ENCODE assay signal across 8 cellular contexts in the genomic region with DNA sequence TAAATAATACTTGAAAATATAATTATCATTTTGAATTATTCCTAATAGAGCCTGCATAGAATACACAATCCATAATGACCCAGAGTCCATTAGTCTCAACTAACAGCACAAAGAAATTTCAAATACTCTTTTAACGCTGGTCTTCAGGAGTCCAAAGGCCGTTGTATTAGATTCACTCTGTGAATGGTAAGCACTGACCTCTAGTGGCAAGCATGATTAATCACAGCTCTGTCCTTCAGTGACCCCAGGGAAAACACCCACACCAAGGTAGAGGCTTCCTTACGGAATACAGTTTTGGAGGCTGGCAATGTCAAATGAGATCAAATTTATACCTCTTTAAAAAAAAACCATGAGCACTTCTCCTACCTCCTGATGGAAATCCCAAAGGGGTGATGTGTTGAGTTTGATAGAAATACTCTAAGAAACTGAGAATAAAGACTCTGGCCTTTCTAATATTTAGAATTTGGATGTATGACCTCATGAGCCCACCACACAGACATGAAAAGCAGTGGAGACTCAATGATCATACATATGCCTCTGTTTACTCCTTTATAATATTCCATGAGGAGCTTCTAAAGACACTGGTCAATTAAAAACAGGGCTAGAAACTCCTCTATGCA.
DNase-seq lines count a peak whose midpoint lies in the region; ATAC-seq and TF ChIP-seq lines count a peak whose summit lies in the region.

No MANE protein-coding gene starts in this region.

- CTCF ChIA-PET in activated CD8-positive, alpha-beta T cell treated with anti-CD3 and anti-CD28 coated beads, Interleukin-2, amount 10 ng/mL, durations not matched to agents 7 days and 5 days (lab: Charles Lee), result interaction anchor here (1.3 to 1.7 kb wide), 2 partner anchors 12 to 146 kb away, joined by 3 to 6 read pairs; partner anchors contain the start of gene DKK2

- TF ChIP-seq EP300 in sigmoid colon (IDR thresholded peaks at IDR 0.05), result no peak

- no peaks in the 10 kb centered on the region for H3K36me3 ChIP-seq in left ventricle myocardium inferior
- no peaks in the 10 kb centered on the region for H3K36me3 ChIP-seq in sigmoid colon

- peak; percentile 85 for TF ChIP-seq CTCF in left ventricle myocardium inferior (IDR thresholded peaks at IDR 0.05; ENCODE audit: borderline replicate concordance)
- TF ChIP-seq CTCF in sigmoid colon (IDR thresholded peaks at IDR 0.05), result peak; percentile 53 to 81 (median 70)

- no peak overlapping the region for H3K27ac Mint-ChIP-seq in activated CD8-positive, alpha-beta T cell treated with anti-CD3 and anti-CD28 coated beads, Interleukin-2, amount 10 ng/mL, durations not matched to agents 7 days and 5 days

- peak; percentile 95 for ATAC-seq in GM18520 (IDR thresholded peaks at IDR 0.05; ENCODE audit: unreplicated experiment)
- ATAC-seq in HG02885 (IDR thresholded peaks at IDR 0.05; ENCODE audit: poor library complexity, unreplicated experiment), result peak; percentile 99
- ATAC-seq in activated CD8-positive, alpha-beta T cell treated with anti-CD3 and anti-CD28 coated beads, Interleukin-2, amount 10 ng/mL, durations not matched to agents 7 days and 5 days, result peak; percentile 63

- no peak overlapping the region for H3K4me3 ChIP-seq in left ventricle myocardium inferior
- H3K4me3 ChIP-seq in sigmoid colon, result no peak overlapping the region

- H3K27me3 ChIP-seq in left ventricle myocardium inferior (ENCODE audit: low read depth) (no peaks in the 10 kb centered on the region), sigmoid colon (no peaks in the 10 kb centered on the region)

- H3K4me1 ChIP-seq in left ventricle myocardium inferior (no peaks in the 10 kb centered on the region), sigmoid colon (no peaks in the 10 kb centered on the region)

- H3K9me3 Mint-ChIP-seq in activated CD8-positive, alpha-beta T cell treated with anti-CD3 and anti-CD28 coated beads, Interleukin-2, amount 10 ng/mL, durations not matched to agents 7 days and 5 days (ENCODE audit: insufficient read depth), result no peaks in the 10 kb centered on the region

- DNase-seq in COLO668 (lab: John Stamatoyannopoulos, UW; ENCODE audit: unreplicated experiment) (peak; percentile 3), NCI-H1930 (lab: John Stamatoyannopoulos, UW) (peak; percentile 43 to 46), left ventricle myocardium inferior (no peak), sigmoid colon (no peak)
- DNase-seq in activated CD8-positive, alpha-beta T cell treated with anti-CD3 and anti-CD28 coated beads, Interleukin-2, amount 10 ng/mL, durations not matched to agents 7 days and 5 days, result no peak
- no peak for DNase-seq in activated CD4-positive, alpha-beta T cell treated with anti-CD3 and anti-CD28 coated beads, Interleukin-2, amount 50 U/mL, for 4 hours

- no peaks in the 10 kb centered on the region for H3K9me3 ChIP-seq in left ventricle myocardium inferior (replicated peaks)
- H3K9me3 ChIP-seq in sigmoid colon, result no peaks in the 10 kb centered on the region

- H3K36me3 Mint-ChIP-seq in activated CD8-positive, alpha-beta T cell treated with anti-CD3 and anti-CD28 coated beads, Interleukin-2, amount 10 ng/mL, durations not matched to agents 7 days and 5 days (ENCODE audit: low read depth), result no peaks in the 10 kb centered on the region

- no peak for TF ChIP-seq POLR2A in sigmoid colon (IDR thresholded peaks at IDR 0.05)

- H3K4me1 Mint-ChIP-seq in activated CD8-positive, alpha-beta T cell treated with anti-CD3 and anti-CD28 coated beads, Interleukin-2, amount 10 ng/mL, durations not matched to agents 7 days and 5 days (ENCODE audit: low read depth), result no peaks in the 10 kb centered on the region

- WGBS in sigmoid colon, 2 donors, result 4 to 21% methylated on average over 3 of the region's 3 CpGs

- intact Hi-C loops in left ventricle myocardium inferior (cut with micrococcal nuclease) (no loop called here), sigmoid colon (cut with DNase I) (loop anchor here (5.0 to 10.0 kb wide), 3 partner anchors 146 to 332 kb away; partner anchors contain the start of gene DKK2)

- no peaks in the 10 kb centered on the region for H3K27me3 Mint-ChIP-seq in activated CD8-positive, alpha-beta T cell treated with anti-CD3 and anti-CD28 coated beads, Interleukin-2, amount 10 ng/mL, durations not matched to agents 7 days and 5 days (ENCODE audit: low read depth)

- POLR2A ChIA-PET in activated CD8-positive, alpha-beta T cell treated with anti-CD3 and anti-CD28 coated beads, Interleukin-2, amount 10 ng/mL, durations not matched to agents 7 days and 5 days (lab: Charles Lee), result no interaction called here

- H3K27ac ChIP-seq in left ventricle myocardium inferior (replicated peaks) (no peak overlapping the region), sigmoid colon (no peak overlapping the region)

- no peak overlapping the region for H3K4me3 Mint-ChIP-seq in activated CD8-positive, alpha-beta T cell treated with anti-CD3 and anti-CD28 coated beads, Interleukin-2, amount 10 ng/mL, durations not matched to agents 7 days and 5 days

Comparison
In these comparisons a context has a peak if more than half of its experiments do, and no peak if none do; other contexts are left out.
1. DNase-seq: peak in COLO668 (single experiment) and NCI-H1930 (2 of 2); none in activated CD8-positive, alpha-beta T cell treated with anti-CD3 and anti-CD28 coated beads, Interleukin-2, amount 10 ng/mL, durations not matched to agents 7 days and 5 days (single experiment), left ventricle myocardium inferior (single experiment), sigmoid colon (single experiment) and activated CD4-positive, alpha-beta T cell treated with anti-CD3 and anti-CD28 coated beads, Interleukin-2, amount 50 U/mL, for 4 hours (0 of 2).
2. Peak in every context shown above with its lines, with median percentiles within 50 percentile points of each other: ATAC-seq.